8 cellular contexts compared by ENCODE assay signal in the genomic region with DNA sequence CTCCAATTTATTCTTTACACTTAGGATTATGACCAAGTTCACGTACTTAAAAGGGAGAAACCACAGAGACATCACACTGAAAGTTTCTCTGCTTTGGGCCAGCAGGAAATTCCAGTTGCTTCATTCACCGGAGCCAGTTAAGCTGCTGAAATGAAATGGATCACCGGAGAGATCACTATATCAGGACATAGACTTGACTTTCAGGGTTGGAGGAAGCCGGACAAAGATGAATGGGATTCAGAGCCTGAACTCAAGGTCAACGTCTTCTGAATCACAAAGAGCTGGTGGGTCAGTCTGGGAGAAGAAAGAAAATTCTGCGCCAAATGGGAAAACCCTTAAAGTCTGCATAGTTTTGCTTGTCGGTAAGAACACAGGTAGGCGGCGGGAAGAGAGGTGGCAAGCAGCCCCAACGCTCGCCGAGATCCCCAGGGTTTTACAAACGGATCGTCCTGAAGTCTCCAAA.
DNase-seq lines count a peak whose midpoint lies in the region; ATAC-seq lines count a peak whose summit lies in the region.

No MANE protein-coding gene starts in this region.

- ATAC-seq in memory B cell (ENCODE audit: low read depth): no peak
- no peak for ATAC-seq in HG03520 (IDR thresholded peaks at IDR 0.05; ENCODE audit: unreplicated experiment)

- H3K4me3 Mint-ChIP-seq in memory B cell: peak overlapping the region; percentile 75

- H3K36me3 Mint-ChIP-seq in memory B cell: no peaks in the 10 kb centered on the region

- H3K4me1 Mint-ChIP-seq in memory B cell: peaks cover 4% of the 10 kb centered on the region

- H3K9me3 Mint-ChIP-seq in memory B cell: no peaks in the 10 kb centered on the region

- DNase-seq in NCI-H1436 (lab: John Stamatoyannopoulos, UW) (peak; percentile 11), NCI-H1436 treated with DMSO at 0.1 percent for 48 hours (lab: John Stamatoyannopoulos, UW) (no peak), NCI-H226 (peak; percentile 67), memory B cell (ENCODE audit: low spot score in 2 of 2) (no peak), NCI-H524 treated with DMSO at 0.1 percent for 48 hours (lab: John Stamatoyannopoulos, UW) (no peak), KG1 (lab: John Stamatoyannopoulos, UW) (no peak)

- peak overlapping the region; percentile 19 for H3K27ac ChIP-seq in cingulate gyrus (ENCODE audit: low read depth, low read length)

- no peak overlapping the region for H3K27ac Mint-ChIP-seq in memory B cell

- H3K27me3 Mint-ChIP-seq in memory B cell: peaks cover 3% of the 10 kb centered on the region

Comparison
In these comparisons a context has a peak if more than half of its experiments do, and no peak if none do; other contexts are left out.
1. DNase-seq: peak in NCI-H1436 (single experiment) and NCI-H226 (single experiment); none in NCI-H1436 treated with DMSO at 0.1 percent for 48 hours (single experiment), memory B cell (0 of 2), NCI-H524 treated with DMSO at 0.1 percent for 48 hours (single experiment) and KG1 (single experiment).